In the genomic region with DNA sequence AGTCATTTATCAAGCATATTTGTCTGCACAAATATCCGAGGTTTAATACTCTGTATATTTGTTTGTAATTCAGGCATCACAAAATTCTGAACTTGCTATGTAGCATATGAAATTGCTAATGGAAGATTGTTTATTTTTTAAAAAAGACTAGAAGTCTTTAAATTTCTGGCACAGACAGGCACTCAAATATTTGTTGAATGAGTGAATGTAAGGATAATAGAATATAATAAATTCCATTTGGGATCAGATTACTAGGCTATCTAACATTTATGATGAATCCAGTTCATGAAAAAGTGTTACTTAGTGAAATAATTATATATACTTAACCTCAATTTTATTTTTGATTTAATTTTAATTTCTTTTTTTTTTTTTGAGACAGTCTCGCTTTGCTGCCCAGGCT, we compare ENCODE assay signal across 16 cellular contexts. TPM values are rescaled to one million over a fixed set of nuclear protein-coding genes. Genes with fewer than 3 reads are reported as not detected.
"Had no signal": no experiment of that assay in that cellular context is flagged by ENCODE, and none has a peak within 500 bp of the region (broad histone marks: within the 10 kb centered on the region; RNA-seq: fewer than 3 reads in every experiment).

No MANE protein-coding gene starts in this region.

- FAIRE-seq: bronchial epithelial cell, frontal cortex, islet of Langerhans had no signal

- ATAC-seq: activated CD4-positive, CD25-positive, alpha-beta regulatory T cell treated with anti-CD3 and anti-CD28 coated beads, Interleukin-2, amount 50 U/mL, for 24 hours; left colon; sciatic nerve had no signal

- DNase-seq: activated naive CD4-positive, alpha-beta T cell; aorta; dorsolateral prefrontal cortex; endodermal cell; head of caudate nucleus; left colon; nephron progenitor cell; stimulated activated CD4-positive, alpha-beta T cell treated with anti-CD3 and anti-CD28 coated beads, Interleukin-1b, Interleukin-23, amount 100 ng/mL, for 48 hours; T-helper 9 cell had no signal

- H3K27me3 ChIP-seq: dorsolateral prefrontal cortex had no signal

- H3K4me3 ChIP-seq: dorsolateral prefrontal cortex, lung had no signal

- H3K27ac ChIP-seq: dorsolateral prefrontal cortex had no signal

RNA-seq across cellular contexts. Expression of a gene that starts 30.4 kb away (rescaled TPM):
- total RNA-seq: osteocyte had no signal
